ENCODE assay signal across 10 cellular contexts in genomic region chr3:58537412-58538301, GRCh38. TPM values are rescaled to one million over a fixed set of nuclear protein-coding genes. Genes with fewer than 3 reads are reported as not detected.
DNase-seq lines count a peak whose midpoint lies in the region; ATAC-seq and TF ChIP-seq lines count a peak whose summit lies in the region.
"Had no signal": no experiment of that assay in that cellular context is flagged by ENCODE, and none has a peak within 500 bp of the region (broad histone marks: within the 10 kb centered on the region; RNA-seq: fewer than 3 reads in every experiment).

No MANE protein-coding gene starts in this region.

- peak overlapping the region; percentile 60 for H3K4me3 ChIP-seq in MG63
- H3K4me3 ChIP-seq in lung = no peak overlapping the region
- H3K4me3 ChIP-seq in smooth muscle cell = no peak overlapping the region

- H4K20me1 ChIP-seq in smooth muscle cell (ENCODE audit: low read depth) = no peaks in the 10 kb centered on the region

- H3K9me3 ChIP-seq in MG63 (no peaks in the 10 kb centered on the region), lung (ENCODE audit: control insufficient read depth in 2 of 2, insufficient read depth in 1 of 2, low read length in 1 of 2) (no peaks in the 10 kb centered on the region), smooth muscle cell (replicated peaks; ENCODE audit: low read depth) (no peaks in the 10 kb centered on the region)

- TF ChIP-seq CTCF in lung (IDR thresholded peaks at IDR 0.05; ENCODE audit: control extremely low read depth, extremely low read depth) (no peak), smooth muscle cell (IDR thresholded peaks at IDR 0.05; ENCODE audit: borderline replicate concordance, insufficient read depth, poor library complexity, severe bottlenecking) (no peak)

- H3K36me3 ChIP-seq in MG63 (no peaks in the 10 kb centered on the region; the same call in 1 of the 2 replicates), lung (ENCODE audit: control insufficient read depth in 2 of 2, insufficient read depth in 2 of 2, low read length in 2 of 2) (peaks cover 0 to 3% of the 10 kb centered on the region in 2 donors), smooth muscle cell (ENCODE audit: low read depth) (no peaks in the 10 kb centered on the region)

- 57 to 61% methylated on average over 4 of the region's 4 CpGs for WGBS in lung, 2 donors
- 88% methylated on average over 4 of the region's 4 CpGs for WGBS in smooth muscle cell (ENCODE audit: low lambda C conversion rate)

- H3K4me3 Mint-ChIP-seq in activated naive CD8-positive, alpha-beta T cell treated with anti-CD3 and anti-CD28 coated beads, Interleukin-2, amount 50 U/mL, for 24 hours = no peak overlapping the region
- H3K4me3 Mint-ChIP-seq: dendritic cell treated with granulocyte-macrophage colony-stimulating factor and Interleukin-4, amounts not matched to agents 40 ng/mL and 50 ng/mL, for 4 days had no signal

- peaks cover 11% of the 10 kb centered on the region for H3K4me1 Mint-ChIP-seq in activated naive CD8-positive, alpha-beta T cell treated with anti-CD3 and anti-CD28 coated beads, Interleukin-2, amount 50 U/mL, for 24 hours

- H3K27ac ChIP-seq in caudate nucleus (ENCODE audit: low read depth, low read length) (peak overlapping the region; percentile 61), lung (ENCODE audit: low read depth in 1 of 2, low read length in 1 of 2) (peak overlapping the region; percentile 68 to 82), smooth muscle cell (ENCODE audit: low read depth) (peak overlapping the region; percentile 55)

- H3K27me3 Mint-ChIP-seq in activated naive CD8-positive, alpha-beta T cell treated with anti-CD3 and anti-CD28 coated beads, Interleukin-2, amount 50 U/mL, for 24 hours = no peaks in the 10 kb centered on the region
- H3K27me3 Mint-ChIP-seq: dendritic cell treated with granulocyte-macrophage colony-stimulating factor and Interleukin-4, amounts not matched to agents 40 ng/mL and 50 ng/mL, for 4 days had no signal

- H3K27ac Mint-ChIP-seq in activated naive CD8-positive, alpha-beta T cell treated with anti-CD3 and anti-CD28 coated beads, Interleukin-2, amount 50 U/mL, for 24 hours = no peak overlapping the region
- H3K27ac Mint-ChIP-seq: dendritic cell treated with granulocyte-macrophage colony-stimulating factor and Interleukin-4, amounts not matched to agents 40 ng/mL and 50 ng/mL, for 4 days had no signal

- H3K4me1 ChIP-seq in lung (ENCODE audit: control insufficient read depth in 2 of 2, insufficient read depth in 2 of 2, low read length in 2 of 2) = peaks cover 9 to 10% of the 10 kb centered on the region in 2 donors
- H3K4me1 ChIP-seq in smooth muscle cell (ENCODE audit: low read depth) = peaks cover 16% of the 10 kb centered on the region

- H3K9ac ChIP-seq in smooth muscle cell (ENCODE audit: low read depth) = no peak overlapping the region

- peak; percentile 28 for ATAC-seq in lung (ENCODE audit: insufficient read depth, low FRiP score)
- ATAC-seq in activated naive CD8-positive, alpha-beta T cell treated with anti-CD3 and anti-CD28 coated beads, Interleukin-2, amount 50 U/mL, for 24 hours = no peak

- no peaks in the 10 kb centered on the region for H3K79me2 ChIP-seq in smooth muscle cell (ENCODE audit: low read depth)

- no peak overlapping the region for H3K4me2 ChIP-seq in smooth muscle cell

- H3K36me3 Mint-ChIP-seq in activated naive CD8-positive, alpha-beta T cell treated with anti-CD3 and anti-CD28 coated beads, Interleukin-2, amount 50 U/mL, for 24 hours (ENCODE audit: low read depth) = no peaks in the 10 kb centered on the region

- DNase-seq in MG63 = no peak
- peak in 1 of 61 donors; percentile 22 for DNase-seq in caudate nucleus (lab: John Stamatoyannopoulos, UW)
- DNase-seq in lung (ENCODE audit: low spot score) = no peak
- DNase-seq in smooth muscle cell (lab: John Stamatoyannopoulos, UW; ENCODE audit: unreplicated experiment) = no peak
- no peak for DNase-seq in activated naive CD8-positive, alpha-beta T cell treated with anti-CD3 and anti-CD28 coated beads, Interleukin-2, amount 50 U/mL, for 24 hours
- no peak for DNase-seq in SIG-M5 treated with dmso at 0.1 percent for 504 hours (lab: John Stamatoyannopoulos, UW; ENCODE audit: unreplicated experiment)
- DNase-seq in NCI-H510A treated with DMSO at 0.1 percent for 48 hours (lab: John Stamatoyannopoulos, UW) = no peak
- DNase-seq in DMS 273 (lab: John Stamatoyannopoulos, UW; ENCODE audit: unreplicated experiment) = no peak
- DNase-seq: occipital lobe had no signal

- H3K9me3 Mint-ChIP-seq in activated naive CD8-positive, alpha-beta T cell treated with anti-CD3 and anti-CD28 coated beads, Interleukin-2, amount 50 U/mL, for 24 hours = no peaks in the 10 kb centered on the region
- H3K9me3 Mint-ChIP-seq: dendritic cell treated with granulocyte-macrophage colony-stimulating factor and Interleukin-4, amounts not matched to agents 40 ng/mL and 50 ng/mL, for 4 days had no signal

- no peaks in the 10 kb centered on the region for H3K27me3 ChIP-seq in MG63
- H3K27me3 ChIP-seq in lung (ENCODE audit: control insufficient read depth, insufficient read depth) = no peaks in the 10 kb centered on the region
- H3K27me3 ChIP-seq in smooth muscle cell (ENCODE audit: low read depth) = no peaks in the 10 kb centered on the region

- no peaks in the 10 kb centered on the region for H3F3A ChIP-seq in smooth muscle cell (ENCODE audit: low read depth)

- H2AFZ ChIP-seq in smooth muscle cell (ENCODE audit: low read depth) = peak overlapping the region; percentile 80

RNA-seq across cellular contexts. Expression of gene ACOX2, which starts 0.7 kb away (rescaled TPM):
- 18.7 and 23.4 TPM in 2 replicates for total RNA-seq in MG63 (2014; rRNA removed; shearing (Covaris generic); ENCODE audit: low replicate concordance)
- total RNA-seq in lung (10 to 100 TPM; 10.2 to 24.4 TPM), smooth muscle cell (4.6 and 8.5 TPM in 2 replicates)
- polyA plus RNA-seq in lung (10 to 100 TPM in 1 of 2 donors, 1 to 10 TPM in 1; 5.3 to 13.1 TPM), smooth muscle cell (7.5 and 13.2 TPM in 2 replicates)

RNA-seq across cellular contexts. Expression of gene FAM107A, which starts 39.5 kb away (rescaled TPM):
- 40.7 and 47.1 TPM in 2 replicates for total RNA-seq in MG63 (2014; rRNA removed; shearing (Covaris generic); ENCODE audit: low replicate concordance)
- total RNA-seq in lung = 10 to 100 TPM in 1 of 2 donors, 1 to 10 TPM in 1; 4.2 to 83.6 TPM
- polyA plus RNA-seq in lung = 10 to 100 TPM; 21.3 to 48.1 TPM
- not detected in 2 replicates for total RNA-seq in smooth muscle cell
- not detected in 2 replicates for polyA plus RNA-seq in smooth muscle cell

RNA-seq across cellular contexts. Expression of gene KCTD6, which starts 45.8 kb away (rescaled TPM):
- 5.1 and 13.4 TPM in 2 replicates for total RNA-seq in MG63 (2014; rRNA removed; shearing (Covaris generic); ENCODE audit: low replicate concordance)
- total RNA-seq in lung (10 to 100 TPM in 1 of 2 donors, 1 to 10 TPM in 1; 7.2 to 18.0 TPM), smooth muscle cell (21.4 and 29.3 TPM in 2 replicates)
- polyA plus RNA-seq in lung (1 to 10 TPM; 5.4 to 8.4 TPM), smooth muscle cell (18.5 and 20.9 TPM in 2 replicates)
